16 cellular contexts compared by ENCODE assay signal in the genomic region with DNA sequence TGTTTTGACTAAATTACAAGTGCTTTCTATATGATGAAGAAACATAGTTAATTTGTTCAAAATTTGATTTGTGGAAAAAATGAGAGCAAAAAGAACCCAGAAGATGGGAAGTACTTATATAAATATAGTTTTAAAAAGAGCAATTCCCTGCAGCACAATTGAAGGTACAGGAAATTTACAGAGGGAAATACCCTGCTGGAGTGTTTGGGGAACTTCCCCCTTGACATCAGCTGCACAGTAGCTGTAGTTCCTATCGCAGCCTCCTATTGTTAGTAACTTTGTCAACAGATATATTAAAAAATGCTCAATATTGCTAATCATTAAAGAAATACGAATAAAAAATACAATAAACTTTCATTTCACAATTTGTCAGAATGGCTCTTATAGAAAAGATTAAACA.
A peak's percentile ranks its signal among the peaks of the same experiment; 100 is the strongest.
DNase-seq lines count a peak whose midpoint lies in the region; ATAC-seq, FAIRE-seq and TF ChIP-seq lines count a peak whose summit lies in the region.
"Had no signal": no experiment of that assay in that cellular context is flagged by ENCODE, and none has a peak within 500 bp of the region (broad histone marks: within the 10 kb centered on the region; RNA-seq: fewer than 3 reads in every experiment).

No MANE protein-coding gene starts in this region.

- in situ Hi-C loops in GM12878 (cut with MboI): no loop called here

- no peak overlapping the region for H3K9ac ChIP-seq in GM12878 (ENCODE audit: control insufficient read depth, insufficient read depth, low read length)
- H3K9ac ChIP-seq: parathyroid adenoma had no signal

- no peak overlapping the region for H3K4me3 Mint-ChIP-seq in osteocyte (ENCODE audit: unreplicated experiment)
- H3K4me3 Mint-ChIP-seq: activated CD4-positive, alpha-beta memory T cell treated with anti-CD3 and anti-CD28 coated beads, Interleukin-2, amount 10 ng/mL, durations not matched to agents 7 days and 5 days had no signal

- peak; percentile 73 for ATAC-seq in GM18870 (IDR thresholded peaks at IDR 0.05; ENCODE audit: unreplicated experiment)
- peak; percentile 70 for ATAC-seq in HG02884 (IDR thresholded peaks at IDR 0.05; ENCODE audit: unreplicated experiment)
- peak; percentile 86 for ATAC-seq in GM12878
- no peak for ATAC-seq in sciatic nerve

- POLR2A ChIA-PET in A673 (lab: Charles Lee; ENCODE audit: low non-redundant PET): interaction anchor here (0.7 kb wide), 1 partner anchor 73 kb away, joined by 4 read pairs; no protein-coding TSS in a partner anchor
- POLR2A ChIA-PET in GM12878 (lab: Charles Lee): no interaction called here

- no peak overlapping the region for H2AFZ ChIP-seq in GM12878 (ENCODE audit: control insufficient read depth, low read depth, low read length)
- H2AFZ ChIP-seq: parathyroid adenoma had no signal

- TF ChIP-seq CTCF in A673 (conservative IDR thresholded peaks at IDR 0.05; ENCODE audit: low read depth, low read length): 0 out of 2 replicates have a peak, but pooled peaks have one; percentile 8
- TF ChIP-seq CTCF in GM12878 (IDR thresholded peaks at IDR 0.05 in 2 of 3, conservative IDR thresholded peaks at IDR 0.05 in 1 of 3; ENCODE audit: control insufficient read depth in 2 of 3, extremely low read depth in 1 of 3, insufficient read depth in 1 of 3, low read depth in 3 of 3, low read length in 3 of 3): no peak
- TF ChIP-seq CTCF in osteocyte (IDR thresholded peaks at IDR 0.05): no peak
- TF ChIP-seq CTCF in breast epithelium (IDR thresholded peaks at IDR 0.05): no peak

- H3K4me1 ChIP-seq in A673 (ENCODE audit: insufficient read depth, low read length, poor library complexity, severe bottlenecking): no peaks in the 10 kb centered on the region
- H3K4me1 ChIP-seq in GM12878 (ENCODE audit: control insufficient read depth, insufficient read depth, low read length): no peaks in the 10 kb centered on the region
- H3K4me1 ChIP-seq in breast epithelium: no peaks in the 10 kb centered on the region
- H3K4me1 ChIP-seq: esophagus muscularis mucosa, parathyroid adenoma, SJSA1 had no signal

- no peak for TF ChIP-seq EP300 in GM12878 (IDR thresholded peaks at IDR 0.05; ENCODE audit: borderline replicate concordance in 1 of 2, control insufficient read depth in 1 of 2, low read depth in 2 of 2, low read length in 2 of 2)

- no TSS peak for BruUV-seq in A673 (replicated peaks; lab: Mats Ljungman, UMichigan)
- BruUV-seq in GM12878 (replicated peaks; lab: Mats Ljungman, UMichigan): no TSS peak

- H3K27ac ChIP-seq in A673 (ENCODE audit: low read depth, low read length, poor library complexity, severe bottlenecking): no peak overlapping the region
- H3K27ac ChIP-seq in GM12878 (ENCODE audit: control insufficient read depth, insufficient read depth): no peak overlapping the region
- H3K27ac ChIP-seq in breast epithelium: no peak overlapping the region
- H3K27ac ChIP-seq: esophagus muscularis mucosa, parathyroid adenoma, SJSA1 had no signal

- no peaks in the 10 kb centered on the region for H3K36me3 ChIP-seq in A673 (ENCODE audit: insufficient read depth, low read length, poor library complexity, severe bottlenecking)
- no peaks in the 10 kb centered on the region for H3K36me3 ChIP-seq in GM12878 (ENCODE audit: control insufficient read depth in 2 of 2, insufficient read depth in 2 of 2, low read length in 1 of 2)
- no peaks in the 10 kb centered on the region for H3K36me3 ChIP-seq in breast epithelium
- H3K36me3 ChIP-seq: esophagus muscularis mucosa, SJSA1 had no signal

- RAD21 ChIA-PET in GM12878 (lab: Charles Lee; ENCODE audit: unreplicated experiment): no interaction called here

- H3K79me2 ChIP-seq in GM12878 (ENCODE audit: control insufficient read depth, insufficient read depth, low read length): no peaks in the 10 kb centered on the region
- H3K79me2 ChIP-seq: parathyroid adenoma had no signal

- H3K27me3 ChIP-seq in A673 (replicated peaks; ENCODE audit: insufficient read depth, low read depth, low read length, poor library complexity): no peaks in the 10 kb centered on the region
- H3K27me3 ChIP-seq in GM12878 (replicated peaks in 1 of 2; ENCODE audit: control insufficient read depth in 2 of 2, insufficient read depth in 2 of 2, low read length in 1 of 2): no peaks in the 10 kb centered on the region
- no peaks in the 10 kb centered on the region for H3K27me3 ChIP-seq in breast epithelium
- H3K27me3 ChIP-seq: esophagus muscularis mucosa, SJSA1 had no signal

- intact Hi-C loops in A673 (cut with micrococcal nuclease; ENCODE audit: unreplicated experiment) (no loop called here), GM12878 (cut with micrococcal nuclease; ENCODE audit: unreplicated experiment) (no loop called here), sciatic nerve (cut with DNase I) (no loop called here), breast epithelium (cut with DNase I; ENCODE audit: low total_unique reads) (no loop called here)

- no peaks in the 10 kb centered on the region for H3K4me1 Mint-ChIP-seq in osteocyte (ENCODE audit: unreplicated experiment)
- H3K4me1 Mint-ChIP-seq: activated CD4-positive, alpha-beta memory T cell treated with anti-CD3 and anti-CD28 coated beads, Interleukin-2, amount 10 ng/mL, durations not matched to agents 7 days and 5 days had no signal

- no peak for FAIRE-seq in GM12878 (lab: Jason Lieb, UNC)

- DNase-seq in A673 (ENCODE audit: low spot score) (peak; percentile 6), GM12878 (ENCODE audit: low read depth, low spot score) (no peak), sciatic nerve (ENCODE audit: low spot score) (no peak), osteocyte (ENCODE audit: extremely low spot score, unreplicated experiment) (no peak), breast epithelium (ENCODE audit: low spot score in 2 of 2) (no peak), NCI-H2227 (lab: John Stamatoyannopoulos, UW; ENCODE audit: unreplicated experiment) (no peak)
- DNase-seq: activated CD4-positive, alpha-beta memory T cell treated with anti-CD3 and anti-CD28 coated beads, Interleukin-2, amount 10 ng/mL, durations not matched to agents 7 days and 5 days; GF-D8; IMR-90; kidney glomerular epithelial cell; NCI-H446 had no signal

- H3K27me3 Mint-ChIP-seq in osteocyte (ENCODE audit: unreplicated experiment): no peaks in the 10 kb centered on the region
- H3K27me3 Mint-ChIP-seq: activated CD4-positive, alpha-beta memory T cell treated with anti-CD3 and anti-CD28 coated beads, Interleukin-2, amount 10 ng/mL, durations not matched to agents 7 days and 5 days had no signal

- H3K4me3 ChIP-seq in A673 (ENCODE audit: low read depth, low read length, poor library complexity, severe bottlenecking) (no peak overlapping the region), GM12878 (no peak overlapping the region), breast epithelium (no peak overlapping the region)
- H3K4me3 ChIP-seq: esophagus muscularis mucosa, SJSA1 had no signal

- no peaks in the 10 kb centered on the region for H3K36me3 Mint-ChIP-seq in osteocyte (ENCODE audit: unreplicated experiment)

- H4K20me1 ChIP-seq in GM12878 (ENCODE audit: control insufficient read depth, insufficient read depth): no peaks in the 10 kb centered on the region

- H3K27ac Mint-ChIP-seq in osteocyte (ENCODE audit: unreplicated experiment): no peak overlapping the region
- H3K27ac Mint-ChIP-seq: activated CD4-positive, alpha-beta memory T cell treated with anti-CD3 and anti-CD28 coated beads, Interleukin-2, amount 10 ng/mL, durations not matched to agents 7 days and 5 days had no signal

- TF ChIP-seq POLR2A in GM12878 (IDR thresholded peaks at IDR 0.05; ENCODE audit: low read depth, low read length) (no peak), breast epithelium (IDR thresholded peaks at IDR 0.05) (no peak)

- no peak for TF ChIP-seq RAD21 in GM12878 (IDR thresholded peaks at IDR 0.05; ENCODE audit: insufficient read depth, low read depth, low read length)

- SMC1A ChIA-PET in GM12878 (lab: Charles Lee; ENCODE audit: uncharacterized antibody, unreplicated experiment): interaction anchor here (1.2 kb wide), 1 partner anchor 14 kb away, joined by 5 read pairs; no protein-coding TSS in a partner anchor

- CTCF ChIA-PET in A673 (lab: Charles Lee): no interaction called here
- CTCF ChIA-PET in GM12878 (lab: Yijun Ruan, JAX): interaction anchor here (0.6 kb wide), 1 partner anchor 10 kb away, joined by 4 read pairs; no protein-coding TSS in a partner anchor

- H3K9me3 ChIP-seq in A673 (ENCODE audit: low read depth, low read length, poor library complexity, severe bottlenecking) (no peaks in the 10 kb centered on the region), GM12878 (replicated peaks; ENCODE audit: control insufficient read depth, insufficient read depth, low read length) (no peaks in the 10 kb centered on the region), breast epithelium (no peaks in the 10 kb centered on the region)
- H3K9me3 ChIP-seq: esophagus muscularis mucosa, SJSA1 had no signal

- 4% methylated on average over 2 of the region's 2 CpGs for WGBS in GM12878 (ENCODE audit: insufficient coverage, insufficient replicate concordance, low lambda C conversion rate, missing lambda C conversion rate)

- H3K9me3 Mint-ChIP-seq in osteocyte (ENCODE audit: unreplicated experiment): no peaks in the 10 kb centered on the region
- H3K9me3 Mint-ChIP-seq: activated CD4-positive, alpha-beta memory T cell treated with anti-CD3 and anti-CD28 coated beads, Interleukin-2, amount 10 ng/mL, durations not matched to agents 7 days and 5 days had no signal

- no peak overlapping the region for H3K4me2 ChIP-seq in GM12878 (ENCODE audit: control insufficient read depth, insufficient read depth)

TF ChIP-seq in GM12878, 131 proteins besides CTCF, POLR2A, EP300 and RAD21 (continues in another document):
- TF ChIP-seq ASH2L (IDR thresholded peaks at IDR 0.05; ENCODE audit: borderline replicate concordance, low read depth) (no peak), JUNB (IDR thresholded peaks at IDR 0.05) (0 out of 2 replicates have a peak, but pooled peaks have one; percentile 8), ZNF217 (IDR thresholded peaks at IDR 0.05) (no peak)
